ENCODE assay signal across 14 cellular contexts in genomic region chr11:75151346-75152047, GRCh38. TPM values are rescaled to one million over a fixed set of nuclear protein-coding genes. Genes with fewer than 3 reads are reported as not detected.
DNase-seq lines count a peak whose midpoint lies in the region; ATAC-seq and TF ChIP-seq lines count a peak whose summit lies in the region.
"Had no signal": no experiment of that assay in that cellular context is flagged by ENCODE, and none has a peak within 500 bp of the region (broad histone marks: within the 10 kb centered on the region; RNA-seq: fewer than 3 reads in every experiment).

No MANE protein-coding gene starts in this region.

- intact Hi-C loops in heart left ventricle (cut with DNase I) = loop anchor here in 2 of 10 donors (2.0 to 5.0 kb wide), 2 partner anchors 41 to 51 kb away; no protein-coding TSS in a partner anchor
- intact Hi-C loops in Right ventricle myocardium inferior (cut with DNase I) = no loop called here

- no peak for DNase-seq in heart left ventricle
- DNase-seq in Right ventricle myocardium inferior (ENCODE audit: missing footprints) = no peak
- DNase-seq in epithelial cell of esophagus (ENCODE audit: low read depth) = peak; percentile 23
- DNase-seq in type B pancreatic cell (ENCODE audit: extremely low spot score, unreplicated experiment) = no peak
- DNase-seq in HUDEP-2 (lab: John Stamatoyannopoulos, UW; ENCODE audit: unreplicated experiment in 76 of 76) = no peak
- no peak for DNase-seq in NCI-H2227 (lab: John Stamatoyannopoulos, UW; ENCODE audit: unreplicated experiment)
- no peak for DNase-seq in stimulated activated naive B cell treated with anti-CD40 and anti-IgM and Interleukin-4, amounts not matched to agents 10 μg/mL and 1 μg/mL and 100 μg/mL, for 72 hours
- DNase-seq: activated naive CD4-positive, alpha-beta T cell treated with anti-CD3 and anti-CD28 coated beads, Interleukin-2, amount 50 U/mL, for 16 hours; cerebellar nuclear complex; NCI-H2171 treated with DMSO at 0.1 percent for 48 hours had no signal

- H3K4me1 ChIP-seq in heart left ventricle (peaks cover 0 to 76% (median 25%) of the 10 kb centered on the region in 12 donors), muscle layer of duodenum (ENCODE audit: control insufficient read depth in 1 of 2, insufficient read depth in 2 of 2, low read length in 2 of 2) (peaks cover 12% of the 10 kb centered on the region in 2 donors)

- H3K27ac ChIP-seq in heart left ventricle = peak overlapping the region in 11 of 12 donors; percentile 23 to 85 (median 51)
- H3K27ac ChIP-seq in muscle layer of duodenum (ENCODE audit: low read length) = peak overlapping the region; percentile 82

- ATAC-seq in heart left ventricle (no peak), Right ventricle myocardium inferior (no peak)
- ATAC-seq in stimulated activated naive B cell treated with anti-CD40 and anti-IgM and Interleukin-4, amounts not matched to agents 10 μg/mL and 1 μg/mL and 100 μg/mL, for 72 hours (replicated peaks) = no peak

- no peaks in the 10 kb centered on the region for H3K9me3 Mint-ChIP-seq in type B pancreatic cell
- H3K9me3 Mint-ChIP-seq in stimulated activated naive B cell treated with anti-CD40 and anti-IgM and Interleukin-4, amounts not matched to agents 10 μg/mL and 1 μg/mL and 100 μg/mL, for 72 hours = no peaks in the 10 kb centered on the region
- H3K9me3 Mint-ChIP-seq: neural crest cell had no signal

- TF ChIP-seq CTCF in heart left ventricle (IDR thresholded peaks at IDR 0.05) = no peak
- no peak for TF ChIP-seq CTCF in epithelial cell of esophagus (IDR thresholded peaks at IDR 0.05; ENCODE audit: insufficient read depth, low read depth, low read length, missing control alignments)
- TF ChIP-seq CTCF in type B pancreatic cell (conservative IDR thresholded peaks at IDR 0.05) = no peak

- TF ChIP-seq POLR2A in heart left ventricle (IDR thresholded peaks at IDR 0.05) = no peak

- H3K4me1 Mint-ChIP-seq in type B pancreatic cell (ENCODE audit: unreplicated experiment) = peaks cover 5% of the 10 kb centered on the region
- peaks cover 4 to 5% of the 10 kb centered on the region in 2 donors for H3K4me1 Mint-ChIP-seq in stimulated activated naive B cell treated with anti-CD40 and anti-IgM and Interleukin-4, amounts not matched to agents 10 μg/mL and 1 μg/mL and 100 μg/mL, for 72 hours

- H3K9me3 ChIP-seq in heart left ventricle (no peaks in the 10 kb centered on the region), muscle layer of duodenum (ENCODE audit: control insufficient read depth in 1 of 2, low read length in 2 of 2) (no peaks in the 10 kb centered on the region)

- WGBS in heart left ventricle, 4 donors = 44 to 52% (median 51%) methylated on average over 13 of the region's 13 CpGs

- peak overlapping the region in 11 of 12 donors; percentile 1 to 66 (median 53) for H3K4me3 ChIP-seq in heart left ventricle
- H3K4me3 ChIP-seq in epithelial cell of esophagus (ENCODE audit: low read length) = no peak overlapping the region
- H3K4me3 ChIP-seq in muscle layer of duodenum (ENCODE audit: low read depth in 1 of 2, low read length in 2 of 2) = peak overlapping the region; percentile 52 to 53

- peaks cover 9% of the 10 kb centered on the region for H3K27me3 Mint-ChIP-seq in type B pancreatic cell
- H3K27me3 Mint-ChIP-seq in stimulated activated naive B cell treated with anti-CD40 and anti-IgM and Interleukin-4, amounts not matched to agents 10 μg/mL and 1 μg/mL and 100 μg/mL, for 72 hours = peaks cover 15 to 28% of the 10 kb centered on the region in 2 donors

- H3K27me3 ChIP-seq in heart left ventricle (no peaks in the 10 kb centered on the region), muscle layer of duodenum (ENCODE audit: low read depth, low read length) (no peaks in the 10 kb centered on the region)

- H3K27ac Mint-ChIP-seq in type B pancreatic cell = peak overlapping the region; percentile 68
- no peak overlapping the region for H3K27ac Mint-ChIP-seq in stimulated activated naive B cell treated with anti-CD40 and anti-IgM and Interleukin-4, amounts not matched to agents 10 μg/mL and 1 μg/mL and 100 μg/mL, for 72 hours

- no peaks in the 10 kb centered on the region for H3K36me3 ChIP-seq in heart left ventricle
- H3K36me3 ChIP-seq in muscle layer of duodenum (ENCODE audit: control insufficient read depth in 1 of 2, insufficient read depth in 2 of 2, low read length in 2 of 2) = no peaks in the 10 kb centered on the region

- H3K36me3 Mint-ChIP-seq in type B pancreatic cell = no peaks in the 10 kb centered on the region
- no peaks in the 10 kb centered on the region for H3K36me3 Mint-ChIP-seq in stimulated activated naive B cell treated with anti-CD40 and anti-IgM and Interleukin-4, amounts not matched to agents 10 μg/mL and 1 μg/mL and 100 μg/mL, for 72 hours

- H3K4me3 Mint-ChIP-seq in type B pancreatic cell = peak overlapping the region; percentile 42
- no peak overlapping the region for H3K4me3 Mint-ChIP-seq in stimulated activated naive B cell treated with anti-CD40 and anti-IgM and Interleukin-4, amounts not matched to agents 10 μg/mL and 1 μg/mL and 100 μg/mL, for 72 hours
- H3K4me3 Mint-ChIP-seq: neural crest cell had no signal

RNA-seq across cellular contexts. Expression of gene SLCO2B1, which starts 0.6 kb away (rescaled TPM):
- total RNA-seq in heart left ventricle (100 to 1,000 TPM in 1 of 9 donors, 10 to 100 TPM in 7, 1 to 10 TPM in 1; 8.1 to 167 (median 18.6) TPM), Right ventricle myocardium inferior (33.4 TPM), type B pancreatic cell (ENCODE audit: low replicate concordance) (5.6 and 23.5 TPM in 2 replicates)
- 1 to 10 TPM; 4.7 to 9.8 TPM for polyA plus RNA-seq in heart left ventricle
- total RNA-seq: LHCN-M2, neural crest cell had no signal

RNA-seq across cellular contexts. Expression of gene OR2AT4, which starts 54.8 kb away (rescaled TPM):
- total RNA-seq in heart left ventricle (not detected), Right ventricle myocardium inferior (not detected), type B pancreatic cell (ENCODE audit: low replicate concordance) (not detected in 2 replicates)
- not detected for polyA plus RNA-seq in heart left ventricle
- total RNA-seq: LHCN-M2, neural crest cell, RPMI7951 had no signal
